ENCODE assay signal across 27 cellular contexts in the genomic region with DNA sequence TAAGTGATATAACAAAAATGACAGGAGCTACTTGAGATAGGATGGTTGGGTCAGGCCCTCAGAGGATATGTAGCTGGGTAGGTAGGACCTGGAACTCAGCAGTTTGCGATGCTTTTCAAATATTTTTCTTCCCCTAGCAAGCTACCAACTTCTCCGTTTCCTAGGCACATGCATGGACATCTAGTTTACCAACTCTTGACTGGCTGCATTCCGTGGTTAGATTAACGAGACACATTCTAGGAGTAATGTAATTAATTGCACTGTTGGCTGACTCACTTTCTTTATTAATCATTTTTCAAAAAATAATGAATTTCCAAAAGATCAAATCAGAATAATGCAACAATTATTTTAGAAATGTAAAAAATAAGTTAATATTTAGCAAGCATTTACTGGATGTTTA.
"Had no signal": no experiment of that assay in that cellular context is flagged by ENCODE, and none has a peak within 500 bp of the region (broad histone marks: within the 10 kb centered on the region; RNA-seq: fewer than 3 reads in every experiment).

No MANE protein-coding gene starts in this region.

- ATAC-seq: stimulated activated effector memory CD8-positive, alpha-beta T cell treated with anti-CD3 and anti-CD28 coated beads, Interleukin-12 subunit alpha, Interleukin-12 subunit beta, amount 100 ng/mL, for 72 hours; stimulated activated memory B cell treated with anti-CD40 and anti-IgM and Interleukin-4, amounts not matched to agents 10 μg/mL and 1 μg/mL and 100 μg/mL, for 72 hours; stimulated activated naive B cell treated with anti-CD40 and anti-IgM and Interleukin-4, amounts not matched to agents 10 μg/mL and 1 μg/mL and 100 μg/mL, for 72 hours; stimulated activated naive CD8-positive, alpha-beta T cell treated with anti-CD3 and anti-CD28 coated beads, Interleukin-15, amount 100 ng/mL, for 72 hours; stimulated activated naive CD8-positive, alpha-beta T cell treated with anti-CD3 and anti-CD28 coated beads, Interleukin-15, Interleukin-2, amounts not matched to agents 100 U/mL and 50 U/mL, for 24 hours; upper lobe of right lung had no signal

- H3K27ac Mint-ChIP-seq: stimulated activated effector memory CD8-positive, alpha-beta T cell treated with anti-CD3 and anti-CD28 coated beads, Interleukin-12 subunit alpha, Interleukin-12 subunit beta, amount 100 ng/mL, for 72 hours; stimulated activated memory B cell treated with anti-CD40 and anti-IgM and Interleukin-4, amounts not matched to agents 10 μg/mL and 1 μg/mL and 100 μg/mL, for 72 hours; stimulated activated naive B cell treated with anti-CD40 and anti-IgM and Interleukin-4, amounts not matched to agents 10 μg/mL and 1 μg/mL and 100 μg/mL, for 72 hours; stimulated activated naive CD8-positive, alpha-beta T cell treated with anti-CD3 and anti-CD28 coated beads, Interleukin-15, amount 100 ng/mL, for 72 hours; stimulated activated naive CD8-positive, alpha-beta T cell treated with anti-CD3 and anti-CD28 coated beads, Interleukin-15, Interleukin-2, amounts not matched to agents 100 ng/mL and 50 ng/mL, for 24 hours had no signal

- H3K9me3 ChIP-seq: stomach, suprapubic skin, testis, thoracic aorta, thyroid gland, tibial nerve, transverse colon, upper lobe of left lung, upper lobe of right lung, uterus, vagina had no signal

- H3K4me1 ChIP-seq: suprapubic skin, testis, thyroid gland, transverse colon, uterus, vagina had no signal

- H3K4me3 Mint-ChIP-seq: stimulated activated effector memory CD8-positive, alpha-beta T cell treated with anti-CD3 and anti-CD28 coated beads, Interleukin-12 subunit alpha, Interleukin-12 subunit beta, amount 100 ng/mL, for 72 hours; stimulated activated memory B cell treated with anti-CD40 and anti-IgM and Interleukin-4, amounts not matched to agents 10 μg/mL and 1 μg/mL and 100 μg/mL, for 72 hours; stimulated activated naive B cell treated with anti-CD40 and anti-IgM and Interleukin-4, amounts not matched to agents 10 μg/mL and 1 μg/mL and 100 μg/mL, for 72 hours; stimulated activated naive CD8-positive, alpha-beta T cell treated with anti-CD3 and anti-CD28 coated beads, Interleukin-15, amount 100 ng/mL, for 72 hours; stimulated activated naive CD8-positive, alpha-beta T cell treated with anti-CD3 and anti-CD28 coated beads, Interleukin-15, Interleukin-2, amounts not matched to agents 100 ng/mL and 50 ng/mL, for 24 hours; type B pancreatic cell had no signal

- FAIRE-seq: urothelium cell line had no signal

- H3K4me3 ChIP-seq: stomach, suprapubic skin, testis, thoracic aorta, thyroid gland, tibial nerve, transverse colon, upper lobe of left lung, upper lobe of right lung, uterus, vagina had no signal

- H3K4me1 Mint-ChIP-seq: stimulated activated effector memory CD8-positive, alpha-beta T cell treated with anti-CD3 and anti-CD28 coated beads, Interleukin-12 subunit alpha, Interleukin-12 subunit beta, amount 100 ng/mL, for 72 hours; stimulated activated memory B cell treated with anti-CD40 and anti-IgM and Interleukin-4, amounts not matched to agents 10 μg/mL and 1 μg/mL and 100 μg/mL, for 72 hours; stimulated activated naive B cell treated with anti-CD40 and anti-IgM and Interleukin-4, amounts not matched to agents 10 μg/mL and 1 μg/mL and 100 μg/mL, for 72 hours had no signal

- H3K36me3 ChIP-seq: stomach, suprapubic skin, thoracic aorta, thyroid gland, tibial nerve, transverse colon, upper lobe of left lung, upper lobe of right lung, uterus, vagina had no signal

- H3K27ac ChIP-seq: stomach, suprapubic skin, testis, thoracic aorta, thyroid gland, tibial nerve, transverse colon, upper lobe of left lung, upper lobe of right lung, uterus, vagina had no signal

- DNase-seq: stimulated activated CD4-positive, alpha-beta T cell treated with anti-CD3 and anti-CD28 coated beads, Interleukin-2, amount 100 ng/mL, for 48 hours; stimulated activated CD4-positive, alpha-beta T cell treated with anti-CD3 and anti-CD28 coated beads, Interleukin-4, amount 100 ng/mL, for 1 hour; stimulated activated CD4-positive, alpha-beta T cell treated with anti-CD3 and anti-CD28 coated beads, Interleukin-4, amount 100 ng/mL, for 24 hours; stimulated activated CD4-positive, alpha-beta T cell treated with anti-CD3 and anti-CD28 coated beads, Interleukin-4, amount 100 ng/mL, for 4 hours; stimulated activated CD8-positive, alpha-beta memory T cell treated with anti-CD3 and anti-CD28 coated beads, Interleukin-4, amount 100 ng/mL, for 48 hours; stimulated activated naive B cell treated with anti-CD40 and anti-IgM and Interleukin-4, amounts not matched to agents 10 μg/mL and 1 μg/mL and 100 μg/mL, for 72 hours; stimulated activated naive CD4-positive, alpha-beta T cell; stimulated activated naive CD4-positive, alpha-beta T cell treated with Interleukin-2 at 50 U/mL for 16 hours; stimulated activated naive CD8-positive, alpha-beta T cell treated with anti-CD3 and anti-CD28 coated beads, Interleukin-15, amount 100 ng/mL, for 72 hours; stimulated activated naive CD8-positive, alpha-beta T cell treated with anti-CD3 and anti-CD28 coated beads, Interleukin-15, Interleukin-2, amounts not matched to agents 100 U/mL and 50 U/mL, for 24 hours; stomach; substantia nigra; testis; thyroid gland; transverse colon; upper lobe of left lung; upper lobe of right lung; uterus had no signal

- H3K27me3 Mint-ChIP-seq: type B pancreatic cell had no signal

- H3K27me3 ChIP-seq: stomach, suprapubic skin, testis, thyroid gland, tibial nerve, transverse colon, upper lobe of left lung, upper lobe of right lung, uterus, vagina had no signal

- H3K9me3 Mint-ChIP-seq: stimulated activated effector memory CD8-positive, alpha-beta T cell treated with anti-CD3 and anti-CD28 coated beads, Interleukin-12 subunit alpha, Interleukin-12 subunit beta, amount 100 ng/mL, for 72 hours; stimulated activated memory B cell treated with anti-CD40 and anti-IgM and Interleukin-4, amounts not matched to agents 10 μg/mL and 1 μg/mL and 100 μg/mL, for 72 hours; stimulated activated naive B cell treated with anti-CD40 and anti-IgM and Interleukin-4, amounts not matched to agents 10 μg/mL and 1 μg/mL and 100 μg/mL, for 72 hours; stimulated activated naive CD8-positive, alpha-beta T cell treated with anti-CD3 and anti-CD28 coated beads, Interleukin-15, amount 100 ng/mL, for 72 hours; stimulated activated naive CD8-positive, alpha-beta T cell treated with anti-CD3 and anti-CD28 coated beads, Interleukin-15, Interleukin-2, amounts not matched to agents 100 ng/mL and 50 ng/mL, for 24 hours; type B pancreatic cell had no signal

- H3K36me3 Mint-ChIP-seq: stimulated activated effector memory CD8-positive, alpha-beta T cell treated with anti-CD3 and anti-CD28 coated beads, Interleukin-12 subunit alpha, Interleukin-12 subunit beta, amount 100 ng/mL, for 72 hours; stimulated activated memory B cell treated with anti-CD40 and anti-IgM and Interleukin-4, amounts not matched to agents 10 μg/mL and 1 μg/mL and 100 μg/mL, for 72 hours; stimulated activated naive B cell treated with anti-CD40 and anti-IgM and Interleukin-4, amounts not matched to agents 10 μg/mL and 1 μg/mL and 100 μg/mL, for 72 hours; type B pancreatic cell had no signal
